ENCODE assay signal across 8 cellular contexts in the genomic region with DNA sequence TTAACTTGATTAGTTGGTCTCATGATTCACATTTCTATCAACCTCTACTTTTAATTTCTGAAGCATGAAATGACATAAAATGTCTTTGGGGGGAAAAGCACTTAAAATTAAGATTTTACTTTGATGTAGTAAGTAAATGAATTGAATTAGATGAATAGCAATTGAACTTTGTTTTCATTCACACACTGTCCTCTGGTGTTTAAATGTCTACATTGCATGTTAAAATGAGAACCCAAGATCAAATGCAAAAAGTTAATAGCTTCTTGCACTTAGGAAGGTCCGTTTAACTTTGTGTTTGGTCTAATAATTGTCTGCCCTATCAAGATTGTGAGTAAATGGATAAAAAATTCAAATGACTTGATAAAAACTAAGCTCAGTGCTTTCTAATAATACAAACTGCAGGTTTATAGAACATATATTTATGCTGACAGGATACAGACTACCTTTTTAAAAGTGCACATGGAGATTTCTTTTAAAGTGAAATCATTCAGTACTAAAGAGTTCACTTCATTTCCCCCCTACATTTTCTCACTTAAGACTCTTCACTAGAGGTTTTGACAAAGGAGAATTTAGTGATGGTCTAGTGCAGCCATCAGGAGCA.
DNase-seq lines count a peak whose midpoint lies in the region; TF ChIP-seq lines count a peak whose summit lies in the region.

No MANE protein-coding gene starts in this region.

- H3K4me1 Mint-ChIP-seq in osteocyte (ENCODE audit: unreplicated experiment) = no peaks in the 10 kb centered on the region

- no peak overlapping the region for H3K4me3 ChIP-seq in lower leg skin (ENCODE audit: low read depth, poor library complexity, severe bottlenecking)

- H3K9me3 Mint-ChIP-seq in osteocyte (ENCODE audit: unreplicated experiment) = no peaks in the 10 kb centered on the region

- no peaks in the 10 kb centered on the region for H3K36me3 Mint-ChIP-seq in osteocyte (ENCODE audit: unreplicated experiment)

- intact Hi-C loops in lower leg skin (cut with DNase I; ENCODE audit: low total_unique reads) = loop anchor here (5.0 kb wide), 1 partner anchor 354 kb away; no protein-coding TSS in a partner anchor

- peak; percentile 72 for TF ChIP-seq CTCF in osteocyte (IDR thresholded peaks at IDR 0.05)
- TF ChIP-seq CTCF in lower leg skin (IDR thresholded peaks at IDR 0.05) = peak in 1 of 3 donors; percentile 34

- DNase-seq in NOMO-1 treated with DMSO at 0.1 percent for 48 hours (lab: John Stamatoyannopoulos, UW; ENCODE audit: unreplicated experiment) = peak; percentile 34
- DNase-seq in NOMO-1 treated with dmso at 0.1 percent for 144 hours (lab: John Stamatoyannopoulos, UW; ENCODE audit: unreplicated experiment) = no peak
- DNase-seq in NCI-H2227 (lab: John Stamatoyannopoulos, UW; ENCODE audit: unreplicated experiment) = peak; percentile 38
- peak; percentile 24 to 41 for DNase-seq in dermis microvascular lymphatic vessel endothelial cell (ENCODE audit: low read depth in 2 of 2)
- no peak for DNase-seq in osteocyte (ENCODE audit: extremely low spot score, unreplicated experiment)
- DNase-seq in amniotic stem cell (lab: John Stamatoyannopoulos, UW) = no peak
- no peak for DNase-seq in NK-92 treated with Interleukin-12 subunit alpha and Interleukin-12 subunit beta, amount 100 ng/mL, for 24 hours (lab: John Stamatoyannopoulos, UW)
- no peak for DNase-seq in lower leg skin (ENCODE audit: low spot score in 2 of 2)

- H3K27me3 Mint-ChIP-seq in osteocyte (ENCODE audit: unreplicated experiment) = no peaks in the 10 kb centered on the region

- TF ChIP-seq POLR2A in lower leg skin (IDR thresholded peaks at IDR 0.05) = no peak

- no peak overlapping the region for H3K4me3 Mint-ChIP-seq in osteocyte (ENCODE audit: unreplicated experiment)

- 20 to 24% methylated on average over 1 of the region's 1 CpG for WGBS in lower leg skin, 2 donors

- no peak overlapping the region for H3K27ac Mint-ChIP-seq in osteocyte (ENCODE audit: unreplicated experiment)

Comparison
In these comparisons a context has a peak if more than half of its experiments do, and no peak if none do; other contexts are left out.
1. DNase-seq: peak in NOMO-1 treated with DMSO at 0.1 percent for 48 hours (single experiment), NCI-H2227 (single experiment) and dermis microvascular lymphatic vessel endothelial cell (2 of 2); none in NOMO-1 treated with dmso at 0.1 percent for 144 hours (single experiment), osteocyte (single experiment), amniotic stem cell (single experiment), NK-92 treated with Interleukin-12 subunit alpha and Interleukin-12 subunit beta, amount 100 ng/mL, for 24 hours (single experiment) and lower leg skin (0 of 2).